In genomic region chr7:73519867-73520672, GRCh38 we compare ENCODE assay signal across 8 cellular contexts. TPM values are rescaled to one million over a fixed set of nuclear protein-coding genes. Genes with fewer than 3 reads are reported as not detected.
DNase-seq lines count a peak whose midpoint lies in the region; ATAC-seq and TF ChIP-seq lines count a peak whose summit lies in the region.

No MANE protein-coding gene starts in this region.

- no peak for TF ChIP-seq CTCF in cardiac muscle cell (IDR thresholded peaks at IDR 0.05; ENCODE audit: low read depth, low read length)

- no peaks in the 10 kb centered on the region for H3K27me3 Mint-ChIP-seq in activated T-cell treated with anti-CD3 and anti-CD28 coated beads, Interleukin-2, amount 50 U/mL, for 72 hours (ENCODE audit: low read depth)

- no peaks in the 10 kb centered on the region for H3K27me3 ChIP-seq in cardiac muscle cell
- H3K27me3 ChIP-seq in right cardiac atrium (ENCODE audit: control insufficient read depth, insufficient read depth): no peaks in the 10 kb centered on the region

- H3K4me3 Mint-ChIP-seq in activated T-cell treated with anti-CD3 and anti-CD28 coated beads, Interleukin-2, amount 50 U/mL, for 72 hours: peak overlapping the region; percentile 89 to 90

- peaks cover 24% of the 10 kb centered on the region for H3K4me1 ChIP-seq in cardiac muscle cell (ENCODE audit: low read depth)
- H3K4me1 ChIP-seq in right cardiac atrium (ENCODE audit: control insufficient read depth, insufficient read depth, low read length): peaks cover 8% of the 10 kb centered on the region

- DNase-seq in cardiac muscle cell (ENCODE audit: low read depth in 1 of 2, low spot score in 1 of 2) (peak in 1 of 2 donors; percentile 1), cardiac septum (ENCODE audit: low spot score) (no peak), right cardiac atrium (no peak), KG1 (lab: John Stamatoyannopoulos, UW) (no peak), epidermal melanocyte (ENCODE audit: insufficient read length, low spot score) (no peak), retina (no peak)
- DNase-seq in activated T-cell treated with anti-CD3 and anti-CD28 coated beads, Interleukin-2, amount 50 U/mL, for 72 hours: peak in 1 of 2 donors; percentile 20

- ATAC-seq in activated T-cell treated with anti-CD3 and anti-CD28 coated beads, Interleukin-2, amount 50 U/mL, for 72 hours (replicated peaks in 1 of 2): no peak
- no peak for ATAC-seq in right cardiac atrium

- 69% methylated on average over 18 of the region's 18 CpGs for WGBS in right cardiac atrium

- H3K9me3 ChIP-seq in cardiac muscle cell (ENCODE audit: low read depth): no peaks in the 10 kb centered on the region
- no peaks in the 10 kb centered on the region for H3K9me3 ChIP-seq in right cardiac atrium (ENCODE audit: control insufficient read depth, low read length)

- intact Hi-C loops in cardiac septum (cut with DNase I) (no loop called here), right cardiac atrium (cut with DNase I) (no loop called here)

- H3K4me1 Mint-ChIP-seq in activated T-cell treated with anti-CD3 and anti-CD28 coated beads, Interleukin-2, amount 50 U/mL, for 72 hours (ENCODE audit: low read depth): peaks cover 53% of the 10 kb centered on the region

- peak overlapping the region; percentile 93 for H3K27ac Mint-ChIP-seq in activated T-cell treated with anti-CD3 and anti-CD28 coated beads, Interleukin-2, amount 50 U/mL, for 72 hours

- H3K27ac ChIP-seq in cardiac muscle cell (peak overlapping the region; percentile 97), right cardiac atrium (ENCODE audit: low read length) (peak overlapping the region; percentile 62), skin epidermis (peak overlapping the region in 14 of 21 experiments; percentile 25 to 98 (median 92))

- H3K9me3 Mint-ChIP-seq in activated T-cell treated with anti-CD3 and anti-CD28 coated beads, Interleukin-2, amount 50 U/mL, for 72 hours: no peaks in the 10 kb centered on the region

- peaks cover 16 to 33% of the 10 kb centered on the region in 2 donors for H3K36me3 Mint-ChIP-seq in activated T-cell treated with anti-CD3 and anti-CD28 coated beads, Interleukin-2, amount 50 U/mL, for 72 hours (ENCODE audit: insufficient read depth in 2 of 2)

- H3K36me3 ChIP-seq in cardiac muscle cell: peaks cover 5% of the 10 kb centered on the region

- H3K4me3 ChIP-seq in cardiac muscle cell: peak overlapping the region; percentile 98
- H3K4me3 ChIP-seq in right cardiac atrium (ENCODE audit: low read length): peak overlapping the region; percentile 88
- peak overlapping the region; percentile 1 to 97 (median 73) for H3K4me3 ChIP-seq in skin epidermis

RNA-seq across cellular contexts. Expression of gene BAZ1B, which starts 2.0 kb away (rescaled TPM):
- 35.1 and 42.5 TPM in 2 replicates for total RNA-seq in cardiac muscle cell
- polyA plus RNA-seq in cardiac muscle cell: 18.1 and 19.7 TPM in 2 replicates
- 45.7 TPM for total RNA-seq in cardiac septum
- total RNA-seq in activated T-cell treated with anti-CD3 and anti-CD28 coated beads, Interleukin-2, amount 50 U/mL, for 72 hours: 100 to 1,000 TPM in 1 of 2 donors, 10 to 100 TPM in 1; 94.5 to 105 TPM
- 10 to 100 TPM; 39.9 to 48.3 (median 45.4) TPM for total RNA-seq in right cardiac atrium
- 24.4 TPM for polyA plus RNA-seq in right cardiac atrium

RNA-seq across cellular contexts. Expression of gene BCL7B, which starts 37.4 kb away (rescaled TPM):
- total RNA-seq in cardiac muscle cell (34.4 and 36.7 TPM in 2 replicates), cardiac septum (68.9 TPM), right cardiac atrium (10 to 100 TPM; 75.5 to 83.5 (median 77.1) TPM)
- polyA plus RNA-seq in cardiac muscle cell (37.8 and 45.7 TPM in 2 replicates), right cardiac atrium (83.9 TPM)
- 10 to 100 TPM; 64.7 to 71.6 TPM for total RNA-seq in activated T-cell treated with anti-CD3 and anti-CD28 coated beads, Interleukin-2, amount 50 U/mL, for 72 hours

RNA-seq across cellular contexts. Expression of gene TBL2, which starts 58.3 kb away (rescaled TPM):
- total RNA-seq in cardiac muscle cell: 79.0 and 80.3 TPM in 2 replicates
- polyA plus RNA-seq in cardiac muscle cell: 65.3 and 70.8 TPM in 2 replicates
- 13.6 TPM for total RNA-seq in cardiac septum
- total RNA-seq in activated T-cell treated with anti-CD3 and anti-CD28 coated beads, Interleukin-2, amount 50 U/mL, for 72 hours: 10 to 100 TPM; 27.7 to 29.6 TPM
- 10 to 100 TPM; 11.4 to 26.1 (median 11.7) TPM for total RNA-seq in right cardiac atrium
- polyA plus RNA-seq in right cardiac atrium: 6.4 TPM
